In genomic region chr2:179898873-179899272, GRCh38 we compare ENCODE assay signal across 9 cellular contexts. TPM values are rescaled to one million over a fixed set of nuclear protein-coding genes. Genes with fewer than 3 reads are reported as not detected.
A peak's percentile ranks its signal among the peaks of the same experiment; 100 is the strongest.
DNase-seq lines count a peak whose midpoint lies in the region; ATAC-seq, FAIRE-seq and TF ChIP-seq lines count a peak whose summit lies in the region.
"Had no signal": no experiment of that assay in that cellular context is flagged by ENCODE, and none has a peak within 500 bp of the region (broad histone marks: within the 10 kb centered on the region; RNA-seq: fewer than 3 reads in every experiment).

No MANE protein-coding gene starts in this region.

- H2AFZ ChIP-seq in mammary epithelial cell (ENCODE audit: low read depth, low read length) = no peak overlapping the region

- TF ChIP-seq CTCF in mammary epithelial cell (conservative IDR thresholded peaks at IDR 0.05 in 1 of 2, IDR thresholded peaks at IDR 0.05 in 1 of 2; ENCODE audit: extremely low read depth in 1 of 2, insufficient read depth in 1 of 2, low read depth in 1 of 2, low read length in 2 of 2) = peak; percentile 5 to 43

- no peaks in the 10 kb centered on the region for H3K79me2 ChIP-seq in mammary epithelial cell (ENCODE audit: insufficient read depth, low read length)

- no TSS peak for BruUV-seq in mammary epithelial cell (replicated peaks; lab: Mats Ljungman, UMichigan)

- dilution Hi-C loops in mammary epithelial cell (cut with HindIII; ENCODE audit: low sequenced_read_pairs) = no loop called here

- H3K27ac ChIP-seq in mammary epithelial cell (ENCODE audit: insufficient read depth, low read depth, low read length) = no peak overlapping the region
- no peak overlapping the region for H3K27ac ChIP-seq in small intestine (ENCODE audit: low read depth in 1 of 2, low read length in 1 of 2)

- CTCF ChIA-PET in mammary epithelial cell (lab: Charles Lee; ENCODE audit: low non-redundant PET) = interaction anchor here (0.5 to 0.6 kb wide), 2 partner anchors 12 to 76 kb away, joined by 3 read pairs; no protein-coding TSS in a partner anchor

- H3K4me3 ChIP-seq in mammary epithelial cell (replicated peaks in 1 of 3; ENCODE audit: insufficient read depth in 1 of 3, low read depth in 2 of 3, low read length in 3 of 3) (no peak overlapping the region), small intestine (ENCODE audit: low read depth in 1 of 2, low read length in 2 of 2) (no peak overlapping the region)

- H3K27me3 ChIP-seq in mammary epithelial cell (ENCODE audit: insufficient read depth, low read length) = no peaks in the 10 kb centered on the region
- no peaks in the 10 kb centered on the region for H3K27me3 ChIP-seq in small intestine (ENCODE audit: control insufficient read depth in 2 of 2, insufficient read depth in 2 of 2, low read length in 2 of 2)

- in situ Hi-C loops in mammary epithelial cell (cut with MboI; ENCODE audit: low sequenced_read_pairs in 2 of 2) = no loop called here

- no peak overlapping the region for H3K9ac ChIP-seq in mammary epithelial cell (ENCODE audit: insufficient read depth, low read length)

- no peak for FAIRE-seq in small intestine (lab: Jason Lieb, UNC)

- ATAC-seq in HG02610 (IDR thresholded peaks at IDR 0.05; ENCODE audit: unreplicated experiment) = peak; percentile 75

- H4K20me1 ChIP-seq in mammary epithelial cell (ENCODE audit: insufficient read depth, low read length) = no peaks in the 10 kb centered on the region

- H3K9me3 ChIP-seq in mammary epithelial cell (replicated peaks; ENCODE audit: insufficient read depth, low read length) = no peaks in the 10 kb centered on the region
- H3K9me3 ChIP-seq in small intestine (ENCODE audit: control insufficient read depth, low read depth) = no peaks in the 10 kb centered on the region

- no peaks in the 10 kb centered on the region for H3K36me3 ChIP-seq in mammary epithelial cell (ENCODE audit: insufficient read depth, low read length)
- no peaks in the 10 kb centered on the region for H3K36me3 ChIP-seq in small intestine (ENCODE audit: control insufficient read depth in 2 of 2, insufficient read depth in 2 of 2, low read length in 2 of 2)

- peak; percentile 5 for DNase-seq in stimulated activated CD4-positive, alpha-beta T cell treated with anti-CD3 and anti-CD28 coated beads, Interleukin-1b, Interleukin-23, amount 100 ng/mL, for 48 hours
- DNase-seq in stimulated activated CD4-positive, alpha-beta T cell treated with anti-CD3 and anti-CD28 coated beads, Interleukin-4, amount 100 ng/mL, for 4 hours = no peak
- DNase-seq in NCI-H146 treated with DMSO at 0.1 percent for 48 hours (lab: John Stamatoyannopoulos, UW; ENCODE audit: unreplicated experiment) = peak; percentile 21
- peak; percentile 26 for DNase-seq in mammary epithelial cell
- peak; percentile 40 for DNase-seq in small intestine
- no peak for DNase-seq in retina
- DNase-seq in SHP77 treated with DMSO at 0.1 percent for 48 hours (lab: John Stamatoyannopoulos, UW) = no peak

- no peaks in the 10 kb centered on the region for H3K4me1 ChIP-seq in mammary epithelial cell (ENCODE audit: insufficient read depth, low read length)
- H3K4me1 ChIP-seq in small intestine (ENCODE audit: control insufficient read depth in 2 of 2, insufficient read depth in 1 of 2, low read depth in 1 of 2, low read length in 1 of 2) = no peaks in the 10 kb centered on the region

- WGBS in mammary epithelial cell (ENCODE audit: low coverage, missing lambda C conversion rate) = 85% methylated on average over 4 of the region's 4 CpGs
- WGBS in small intestine, 3 donors = 80 to 91% (median 84%) methylated on average over 4 of the region's 4 CpGs

- H3K4me2 ChIP-seq in mammary epithelial cell (ENCODE audit: insufficient read depth, low read depth, low read length) = no peak overlapping the region

- intact Hi-C loops in mammary epithelial cell (cut with micrococcal nuclease) = loop anchor here (5.0 kb wide), 1 partner anchor 147 kb away; no protein-coding TSS in a partner anchor

RNA-seq across cellular contexts. Expression of gene ZNF385B, which starts 37.5 kb away (rescaled TPM):
- 1 to 10 TPM in 1 of 2 donors, not detected in 1; 1.2 TPM for total RNA-seq in mammary epithelial cell
- not detected for polyA plus RNA-seq in mammary epithelial cell
- polyA minus RNA-seq in mammary epithelial cell = not detected
- under 1 TPM in 2 of 3 donors, not detected in 1; 0.21 to 0.22 TPM for polyA plus RNA-seq in small intestine
- total RNA-seq: glomerular endothelial cell had no signal

Comparison
In these comparisons a context has a peak if more than half of its experiments do, and no peak if none do; other contexts are left out.
1. DNase-seq: peak in stimulated activated CD4-positive, alpha-beta T cell treated with anti-CD3 and anti-CD28 coated beads, Interleukin-1b, Interleukin-23, amount 100 ng/mL, for 48 hours (single experiment), NCI-H146 treated with DMSO at 0.1 percent for 48 hours (single experiment), mammary epithelial cell (single experiment) and small intestine (single experiment); none in stimulated activated CD4-positive, alpha-beta T cell treated with anti-CD3 and anti-CD28 coated beads, Interleukin-4, amount 100 ng/mL, for 4 hours (0 of 2), retina (single experiment) and SHP77 treated with DMSO at 0.1 percent for 48 hours (single experiment).